20 cellular contexts compared by ENCODE assay signal in the genomic region with DNA sequence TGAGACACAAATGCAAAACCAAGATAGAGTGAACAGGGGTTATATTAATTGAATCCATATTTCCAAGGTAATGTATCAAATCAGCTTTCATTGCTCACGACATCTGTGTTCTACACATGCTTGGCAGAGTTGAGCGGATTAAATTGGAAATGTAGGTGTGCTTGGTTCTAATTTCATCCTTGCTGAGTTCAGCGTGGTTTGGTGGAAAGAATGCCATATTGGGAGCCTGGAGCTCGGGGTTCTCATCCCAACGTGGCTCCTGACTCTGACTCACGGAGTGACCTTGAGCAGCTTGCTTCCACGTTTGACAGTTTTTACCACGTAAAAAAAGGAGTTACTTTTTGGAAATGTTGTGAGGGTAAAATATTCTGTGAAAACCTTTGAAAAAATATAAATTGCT.
A peak's percentile ranks its signal among the peaks of the same experiment; 100 is the strongest.
DNase-seq lines count a peak whose midpoint lies in the region; TF ChIP-seq lines count a peak whose summit lies in the region.
"Had no signal": no experiment of that assay in that cellular context is flagged by ENCODE, and none has a peak within 500 bp of the region (broad histone marks: within the 10 kb centered on the region; RNA-seq: fewer than 3 reads in every experiment).

No MANE protein-coding gene starts in this region.

- no peaks in the 10 kb centered on the region for H3K27me3 Mint-ChIP-seq in T-helper 2 cell treated with Interferon-gamma antibody and Interleukin-4, amounts not matched to agents 5 μg/mL and 100 μg/mL, for 36 hours (ENCODE audit: low read depth)
- H3K27me3 Mint-ChIP-seq: CD4-positive, alpha-beta T cell; CD8-positive, alpha-beta memory T cell had no signal

- TF ChIP-seq CTCF in uterus (IDR thresholded peaks at IDR 0.05): no peak

- H3K4me1 Mint-ChIP-seq in T-helper 2 cell treated with Interferon-gamma antibody and Interleukin-4, amounts not matched to agents 5 μg/mL and 100 μg/mL, for 36 hours (ENCODE audit: low read depth): no peaks in the 10 kb centered on the region
- H3K4me1 Mint-ChIP-seq: CD14-positive monocyte; CD8-positive, alpha-beta memory T cell had no signal

- H3K27ac Mint-ChIP-seq in T-helper 2 cell treated with Interferon-gamma antibody and Interleukin-4, amounts not matched to agents 5 μg/mL and 100 μg/mL, for 36 hours: peak overlapping the region; percentile 45
- H3K27ac Mint-ChIP-seq: CD4-positive, alpha-beta T cell had no signal

- H3K4me3 Mint-ChIP-seq in T-helper 2 cell treated with Interferon-gamma antibody and Interleukin-4, amounts not matched to agents 5 μg/mL and 100 μg/mL, for 36 hours: no peak overlapping the region
- H3K4me3 Mint-ChIP-seq: CD14-positive monocyte; CD4-positive, alpha-beta T cell; CD8-positive, alpha-beta memory T cell had no signal

- no peak overlapping the region for H3K4me3 ChIP-seq in uterus
- H3K4me3 ChIP-seq: BLaER1 treated with 17β-estradiol and CSF1 and Interleukin-3, amounts not matched to agents 10 nM and 100 nM; GM23248 had no signal

- H3K9me3 ChIP-seq in uterus: no peaks in the 10 kb centered on the region
- H3K9me3 ChIP-seq: BE2C; BLaER1 treated with 17β-estradiol and CSF1 and Interleukin-3, amounts not matched to agents 10 nM and 100 nM had no signal

- TF ChIP-seq POLR2A in uterus (IDR thresholded peaks at IDR 0.05): no peak

- peaks cover 0 to 8% of the 10 kb centered on the region in 2 donors for H3K4me1 ChIP-seq in uterus
- H3K4me1 ChIP-seq: BE2C; BLaER1 treated with 17β-estradiol and CSF1 and Interleukin-3, amounts not matched to agents 10 nM and 100 nM had no signal

- H3K9me3 Mint-ChIP-seq in T-helper 2 cell treated with Interferon-gamma antibody and Interleukin-4, amounts not matched to agents 5 μg/mL and 100 μg/mL, for 36 hours: no peaks in the 10 kb centered on the region
- H3K9me3 Mint-ChIP-seq: CD14-positive monocyte; CD4-positive, alpha-beta T cell; CD8-positive, alpha-beta memory T cell had no signal

- no peaks in the 10 kb centered on the region for H3K27me3 ChIP-seq in uterus
- H3K27me3 ChIP-seq: BE2C; BLaER1 treated with 17β-estradiol and CSF1 and Interleukin-3, amounts not matched to agents 10 nM and 100 nM had no signal

- intact Hi-C loops in uterus (cut with DNase I; ENCODE audit: low total_unique reads): no loop called here

- no peak for DNase-seq in T-helper 2 cell treated with Interferon-gamma antibody and Interleukin-4, amounts not matched to agents 5 μg/mL and 100 μg/mL, for 36 hours (ENCODE audit: low spot score)
- DNase-seq in T-helper 2 cell (no peak), Ammon's horn (ENCODE audit: low spot score) (peak; percentile 17), caudate nucleus (lab: John Stamatoyannopoulos, UW) (peak in 36 of 61 donors; percentile 8 to 87 (median 38)), putamen (ENCODE audit: low spot score) (peak; percentile 77), DMS79 treated with DMSO at 0.1 percent for 48 hours (lab: John Stamatoyannopoulos, UW) (no peak), uterus (no peak)
- DNase-seq: BE2C; Calu3; CD4-positive, alpha-beta T cell; CD8-positive, alpha-beta memory T cell; COR-L47; DMS53; DND-41; GM23248; H7; HCEC 1CT had no signal

- H3K36me3 Mint-ChIP-seq in T-helper 2 cell treated with Interferon-gamma antibody and Interleukin-4, amounts not matched to agents 5 μg/mL and 100 μg/mL, for 36 hours (ENCODE audit: low read depth): peaks cover 30% of the 10 kb centered on the region

- no peaks in the 10 kb centered on the region for H3K36me3 ChIP-seq in uterus

- H3K27ac ChIP-seq in caudate nucleus (ENCODE audit: low read depth, low read length) (peak overlapping the region; percentile 64), uterus (no peak overlapping the region)
- H3K27ac ChIP-seq: 22Rv1; BLaER1 treated with 17β-estradiol and CSF1 and Interleukin-3, amounts not matched to agents 10 nM and 100 nM; GM23248 had no signal

Comparison
In these comparisons a context has a peak if more than half of its experiments do, and no peak if none do; other contexts are left out.
1. DNase-seq: peak in Ammon's horn (single experiment), caudate nucleus (36 of 61) and putamen (single experiment); none in T-helper 2 cell treated with Interferon-gamma antibody and Interleukin-4, amounts not matched to agents 5 μg/mL and 100 μg/mL, for 36 hours (single experiment), T-helper 2 cell (0 of 5), DMS79 treated with DMSO at 0.1 percent for 48 hours (single experiment) and uterus (0 of 2).